ENCODE assay signal across 3 cellular contexts in the genomic region with DNA sequence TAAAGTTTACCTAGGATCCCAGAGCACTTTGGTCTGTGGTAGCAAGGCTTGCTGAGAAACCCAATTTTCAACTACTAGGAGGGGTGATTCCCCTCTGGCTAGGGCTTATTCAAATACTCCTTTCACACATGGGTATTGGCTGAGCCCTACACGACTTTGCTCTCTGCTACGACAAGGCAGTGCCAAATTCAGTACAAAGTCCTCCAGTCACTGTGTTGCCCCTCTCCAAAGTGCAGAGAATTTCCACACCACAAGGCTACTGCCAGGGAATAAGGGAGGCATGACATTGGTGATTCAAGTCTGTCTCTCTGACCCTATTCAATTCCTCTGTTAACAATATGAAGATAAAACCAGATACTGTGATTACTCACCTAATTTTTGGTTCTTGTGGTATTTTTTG.
A peak's percentile ranks its signal among the peaks of the same experiment; 100 is the strongest.
TF ChIP-seq lines count a peak whose summit lies in the region.

No MANE protein-coding gene starts in this region.

TF ChIP-seq in liver, 16 proteins besides CTCF, POLR2A, EP300 and RAD21:
- TF ChIP-seq EGR1 (IDR thresholded peaks at IDR 0.05; ENCODE audit: low read depth in 2 of 2): peak in 1 of 2 donors; percentile 77
- TF ChIP-seq SP1 (IDR thresholded peaks at IDR 0.05): peak; percentile 94
- TF ChIP-seq REST (IDR thresholded peaks at IDR 0.05): peak; percentile 72
- peak; percentile 76 for TF ChIP-seq FOXA2 (IDR thresholded peaks at IDR 0.05)
- peak; percentile 99 to 100 for TF ChIP-seq HNF4A (conservative IDR thresholded peaks at IDR 0.05)
- TF ChIP-seq, protein P1, sequence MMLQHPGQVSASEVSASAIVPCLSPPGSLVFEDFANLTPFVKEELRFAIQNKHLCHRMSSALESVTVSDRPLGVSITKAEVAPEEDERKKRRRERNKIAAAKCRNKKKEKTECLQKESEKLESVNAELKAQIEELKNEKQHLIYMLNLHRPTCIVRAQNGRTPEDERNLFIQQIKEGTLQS (IDR thresholded peaks at IDR 0.05): peak; percentile 56
- no peak for TF ChIP-seq TAF1 (conservative IDR thresholded peaks at IDR 0.05)
- peak; percentile 81 to 90 for TF ChIP-seq RXRA (IDR thresholded peaks at IDR 0.05)
- TF ChIP-seq YY1 (IDR thresholded peaks at IDR 0.05): peak; percentile 75
- TF ChIP-seq HNF4G (IDR thresholded peaks at IDR 0.05): peak; percentile 99
- peak; percentile 75 for TF ChIP-seq FOXA1 (IDR thresholded peaks at IDR 0.05)
- TF ChIP-seq, protein P2, sequence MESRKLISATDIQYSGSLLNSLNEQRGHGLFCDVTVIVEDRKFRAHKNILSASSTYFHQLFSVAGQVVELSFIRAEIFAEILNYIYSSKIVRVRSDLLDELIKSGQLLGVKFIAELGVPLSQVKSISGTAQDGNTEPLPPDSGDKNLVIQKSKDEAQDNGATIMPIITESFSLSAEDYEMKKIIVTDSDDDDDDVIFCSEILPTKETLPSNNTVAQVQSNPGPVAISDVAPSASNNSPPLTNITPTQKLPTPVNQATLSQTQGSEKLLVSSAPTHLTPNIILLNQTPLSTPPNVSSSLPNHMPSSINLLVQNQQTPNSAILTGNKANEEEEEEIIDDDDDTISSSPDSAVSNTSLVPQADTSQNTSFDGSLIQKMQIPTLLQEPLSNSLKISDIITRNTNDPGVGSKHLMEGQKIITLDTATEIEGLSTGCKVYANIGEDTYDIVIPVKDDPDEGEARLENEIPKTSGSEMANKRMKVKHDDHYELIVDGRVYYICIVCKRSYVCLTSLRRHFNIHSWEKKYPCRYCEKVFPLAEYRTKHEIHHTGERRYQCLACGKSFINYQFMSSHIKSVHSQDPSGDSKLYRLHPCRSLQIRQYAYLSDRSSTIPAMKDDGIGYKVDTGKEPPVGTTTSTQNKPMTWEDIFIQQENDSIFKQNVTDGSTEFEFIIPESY (IDR thresholded peaks at IDR 0.05): peak; percentile 87
- peak; percentile 68 to 92 for TF ChIP-seq JUND (IDR thresholded peaks at IDR 0.05)
- TF ChIP-seq, protein P3, sequence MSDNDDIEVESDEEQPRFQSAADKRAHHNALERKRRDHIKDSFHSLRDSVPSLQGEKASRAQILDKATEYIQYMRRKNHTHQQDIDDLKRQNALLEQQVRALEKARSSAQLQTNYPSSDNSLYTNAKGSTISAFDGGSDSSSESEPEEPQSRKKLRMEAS (IDR thresholded peaks at IDR 0.05): peak; percentile 92
- no peak for TF ChIP-seq NR2F2 (IDR thresholded peaks at IDR 0.05)
- TF ChIP-seq GABPA (IDR thresholded peaks at IDR 0.05 in 1 of 2, conservative IDR thresholded peaks at IDR 0.05 in 1 of 2): peak in 1 of 2 donors; percentile 41

TF ChIP-seq in HepG2, 621 proteins besides CTCF, POLR2A, EP300 and RAD21:
- TF ChIP-seq, protein P4, sequence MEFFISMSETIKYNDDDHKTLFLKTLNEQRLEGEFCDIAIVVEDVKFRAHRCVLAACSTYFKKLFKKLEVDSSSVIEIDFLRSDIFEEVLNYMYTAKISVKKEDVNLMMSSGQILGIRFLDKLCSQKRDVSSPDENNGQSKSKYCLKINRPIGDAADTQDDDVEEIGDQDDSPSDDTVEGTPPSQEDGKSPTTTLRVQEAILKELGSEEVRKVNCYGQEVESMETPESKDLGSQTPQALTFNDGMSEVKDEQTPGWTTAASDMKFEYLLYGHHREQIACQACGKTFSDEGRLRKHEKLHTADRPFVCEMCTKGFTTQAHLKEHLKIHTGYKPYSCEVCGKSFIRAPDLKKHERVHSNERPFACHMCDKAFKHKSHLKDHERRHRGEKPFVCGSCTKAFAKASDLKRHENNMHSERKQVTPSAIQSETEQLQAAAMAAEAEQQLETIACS (CRISPR knock-in tag; IDR thresholded peaks at IDR 0.05): no peak
- TF ChIP-seq ZBTB26 (CRISPR knock-in tag; IDR thresholded peaks at IDR 0.05; ENCODE audit: borderline replicate concordance): no peak
- TF ChIP-seq CEBPG (CRISPR knock-in tag; IDR thresholded peaks at IDR 0.05): no peak
- no peak for TF ChIP-seq CENPX (CRISPR knock-in tag; IDR thresholded peaks at IDR 0.05)
- TF ChIP-seq ZNF550 (CRISPR knock-in tag; IDR thresholded peaks at IDR 0.05; ENCODE audit: borderline replicate concordance): no peak
- TF ChIP-seq DPF2 (CRISPR knock-in tag; IDR thresholded peaks at IDR 0.05; ENCODE audit: borderline replicate concordance, low read depth): no peak
- no peak for TF ChIP-seq JUND (CRISPR knock-in tag; IDR thresholded peaks at IDR 0.05)

TF ChIP-seq in H1, 55 proteins besides CTCF, POLR2A, EP300 and RAD21:
- TF ChIP-seq CEBPB (IDR thresholded peaks at IDR 0.05; ENCODE audit: low read depth, low read length) (no peak), KDM5A (IDR thresholded peaks at IDR 0.05; ENCODE audit: low read length) (no peak), BACH1 (IDR thresholded peaks at IDR 0.05; ENCODE audit: low read length) (no peak), SUZ12 (IDR thresholded peaks at IDR 0.05; ENCODE audit: low read length) (no peak), POLR2AphosphoS5 (IDR thresholded peaks at IDR 0.05; ENCODE audit: low read depth, low read length) (no peak), RBBP5 (IDR thresholded peaks at IDR 0.05; ENCODE audit: borderline replicate concordance, low read depth, low read length) (no peak)
- TF ChIP-seq, protein P3 (IDR thresholded peaks at IDR 0.05): no peak
- TF ChIP-seq, protein P5, sequence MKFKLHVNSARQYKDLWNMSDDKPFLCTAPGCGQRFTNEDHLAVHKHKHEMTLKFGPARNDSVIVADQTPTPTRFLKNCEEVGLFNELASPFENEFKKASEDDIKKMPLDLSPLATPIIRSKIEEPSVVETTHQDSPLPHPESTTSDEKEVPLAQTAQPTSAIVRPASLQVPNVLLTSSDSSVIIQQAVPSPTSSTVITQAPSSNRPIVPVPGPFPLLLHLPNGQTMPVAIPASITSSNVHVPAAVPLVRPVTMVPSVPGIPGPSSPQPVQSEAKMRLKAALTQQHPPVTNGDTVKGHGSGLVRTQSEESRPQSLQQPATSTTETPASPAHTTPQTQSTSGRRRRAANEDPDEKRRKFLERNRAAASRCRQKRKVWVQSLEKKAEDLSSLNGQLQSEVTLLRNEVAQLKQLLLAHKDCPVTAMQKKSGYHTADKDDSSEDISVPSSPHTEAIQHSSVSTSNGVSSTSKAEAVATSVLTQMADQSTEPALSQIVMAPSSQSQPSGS (IDR thresholded peaks at IDR 0.05; ENCODE audit: low read length): no peak
